16 cellular contexts compared by ENCODE assay signal in genomic region chr3:153003860-153004259, GRCh38.
DNase-seq lines count a peak whose midpoint lies in the region; ATAC-seq and TF ChIP-seq lines count a peak whose summit lies in the region.
"Had no signal": no experiment of that assay in that cellular context is flagged by ENCODE, and none has a peak within 500 bp of the region (broad histone marks: within the 10 kb centered on the region; RNA-seq: fewer than 3 reads in every experiment).

No MANE protein-coding gene starts in this region.

- H3K4me3 ChIP-seq in neural progenitor cell: no peak overlapping the region
- no peak overlapping the region for H3K4me3 ChIP-seq in suprapubic skin
- H3K4me3 ChIP-seq: HAP-1 had no signal

- H3K79me2 ChIP-seq in neural progenitor cell (ENCODE audit: low read depth): no peaks in the 10 kb centered on the region

- H3K36me3 Mint-ChIP-seq in brain (no peaks in the 10 kb centered on the region), neural progenitor cell (no peaks in the 10 kb centered on the region)
- H3K36me3 Mint-ChIP-seq: CD4-positive, alpha-beta memory T cell had no signal

- H3K9me3 ChIP-seq in neural progenitor cell (ENCODE audit: low read depth): no peaks in the 10 kb centered on the region
- no peaks in the 10 kb centered on the region for H3K9me3 ChIP-seq in suprapubic skin
- H3K9me3 ChIP-seq: HAP-1 had no signal

- TF ChIP-seq CTCF in brain (conservative IDR thresholded peaks at IDR 0.05) (no peak), neural progenitor cell (IDR thresholded peaks at IDR 0.05) (no peak), suprapubic skin (IDR thresholded peaks at IDR 0.05) (no peak)

- H3K4me1 Mint-ChIP-seq in brain: peaks cover 26% of the 10 kb centered on the region
- H3K4me1 Mint-ChIP-seq in neural progenitor cell: peaks cover 18% of the 10 kb centered on the region

- no peak overlapping the region for H3K9ac ChIP-seq in neural progenitor cell

- WGBS in suprapubic skin: 77% methylated on average over 1 of the region's 1 CpG

- ATAC-seq in left colon (peak; percentile 79), HG03280 (IDR thresholded peaks at IDR 0.05; ENCODE audit: unreplicated experiment) (no peak)

- no peak overlapping the region for H2AFZ ChIP-seq in neural progenitor cell (replicated peaks)

- H3K9me3 Mint-ChIP-seq in brain: peaks cover 0 to 6% (median 4%) of the 10 kb centered on the region in 5 experiments
- H3K9me3 Mint-ChIP-seq in neural progenitor cell: no peaks in the 10 kb centered on the region
- H3K9me3 Mint-ChIP-seq: CD4-positive, alpha-beta memory T cell; HFFc6 had no signal

- no peaks in the 10 kb centered on the region for H3K36me3 ChIP-seq in neural progenitor cell
- H3K36me3 ChIP-seq in suprapubic skin: no peaks in the 10 kb centered on the region
- H3K36me3 ChIP-seq: HAP-1 had no signal

- H3K27me3 Mint-ChIP-seq in brain: no peaks in the 10 kb centered on the region
- H3K27me3 Mint-ChIP-seq in neural progenitor cell (ENCODE audit: insufficient read depth, low read depth): peaks cover 2% of the 10 kb centered on the region

- H3K4me2 ChIP-seq in neural progenitor cell: no peak overlapping the region

- no peak overlapping the region for H3K27ac ChIP-seq in neural progenitor cell
- H3K27ac ChIP-seq in suprapubic skin: no peak overlapping the region

- DNase-seq in left colon (no peak), neural progenitor cell (ENCODE audit: low spot score) (no peak), suprapubic skin (ENCODE audit: low spot score in 2 of 2) (no peak)
- no peak for DNase-seq in activated CD4-positive, alpha-beta T cell treated with anti-CD3 and anti-CD28 coated beads for 48 hours
- DNase-seq: C1 segment of cervical spinal cord; Calu3; CD4-positive, alpha-beta memory T cell; COR-L47; DMS53; DMS79 treated with DMSO at 0.1 percent for 48 hours; GF-D8; GOT3; HFFc6 had no signal

- no peak for TF ChIP-seq EP300 in suprapubic skin (IDR thresholded peaks at IDR 0.05)

- no peak for TF ChIP-seq POLR2A in suprapubic skin (IDR thresholded peaks at IDR 0.05)

- intact Hi-C loops in left colon (cut with DNase I, micrococcal nuclease): no loop called here

- H3K27ac Mint-ChIP-seq in brain (peak overlapping the region; percentile 43 to 85 (median 72)), neural progenitor cell (peak overlapping the region; percentile 50)
- H3K27ac Mint-ChIP-seq: CD4-positive, alpha-beta memory T cell; HFFc6 had no signal

- H4K20me1 ChIP-seq in neural progenitor cell (ENCODE audit: low read depth): no peaks in the 10 kb centered on the region

- H3K27me3 ChIP-seq in neural progenitor cell (no peaks in the 10 kb centered on the region), suprapubic skin (no peaks in the 10 kb centered on the region)

- no peaks in the 10 kb centered on the region for H3F3A ChIP-seq in neural progenitor cell (ENCODE audit: low read depth)

- H3K4me3 Mint-ChIP-seq in brain (peak overlapping the region in 1 of 5 experiments; percentile 42), neural progenitor cell (no peak overlapping the region)
- H3K4me3 Mint-ChIP-seq: CD4-positive, alpha-beta memory T cell; HFFc6 had no signal

- H3K4me1 ChIP-seq in neural progenitor cell (no peaks in the 10 kb centered on the region), suprapubic skin (no peaks in the 10 kb centered on the region)
